ENCODE assay signal across 26 cellular contexts in genomic region chr10:78571916-78572315, GRCh38.
"Had no signal": no experiment of that assay in that cellular context is flagged by ENCODE, and none has a peak within 500 bp of the region (broad histone marks: within the 10 kb centered on the region; RNA-seq: fewer than 3 reads in every experiment).

No MANE protein-coding gene starts in this region.

- H3K27ac ChIP-seq: dorsolateral prefrontal cortex, epithelial cell of prostate, foreskin keratinocyte, heart left ventricle, hepatocyte, parathyroid adenoma, right lobe of liver, thoracic aorta, transverse colon had no signal

- H3K36me3 Mint-ChIP-seq: memory B cell; natural killer cell; stimulated activated memory B cell treated with anti-CD40 and anti-IgM and Interleukin-4, amounts not matched to agents 10 μg/mL and 1 μg/mL and 100 μg/mL, for 72 hours had no signal

- H3K4me1 ChIP-seq: foreskin keratinocyte, parathyroid adenoma, right lobe of liver had no signal

- H3K27ac Mint-ChIP-seq: endodermal cell; memory B cell; natural killer cell; progenitor cell of endocrine pancreas; stimulated activated memory B cell treated with anti-CD40 and anti-IgM and Interleukin-4, amounts not matched to agents 10 μg/mL and 1 μg/mL and 100 μg/mL, for 72 hours had no signal

- H3K4me1 Mint-ChIP-seq: natural killer cell; stimulated activated memory B cell treated with anti-CD40 and anti-IgM and Interleukin-4, amounts not matched to agents 10 μg/mL and 1 μg/mL and 100 μg/mL, for 72 hours had no signal

- H3K9me3 ChIP-seq: gastroesophageal sphincter, heart left ventricle, right lobe of liver, thoracic aorta, transverse colon had no signal

- DNase-seq: cerebellar nuclear complex; dorsolateral prefrontal cortex; effector CD4-positive, alpha-beta T cell; endodermal cell; foreskin keratinocyte; heart left ventricle; kidney; natural killer cell; right lobe of liver; stimulated activated CD4-positive, alpha-beta T cell treated with anti-CD3 and anti-CD28 coated beads, Interleukin-2, amount 100 ng/mL, for 24 hours; stimulated activated CD4-positive, alpha-beta T cell treated with anti-CD3 and anti-CD28 coated beads, Interleukin-4, amount 100 ng/mL, for 24 hours; stimulated activated naive CD8-positive, alpha-beta T cell treated with anti-CD3 and anti-CD28 coated beads, Interleukin-15, Interleukin-2, amounts not matched to agents 100 U/mL and 50 U/mL, for 24 hours; substantia nigra; transverse colon had no signal

- H3K9me3 Mint-ChIP-seq: endodermal cell; memory B cell; natural killer cell; neural crest cell; stimulated activated memory B cell treated with anti-CD40 and anti-IgM and Interleukin-4, amounts not matched to agents 10 μg/mL and 1 μg/mL and 100 μg/mL, for 72 hours had no signal

- H3K27me3 ChIP-seq: dorsolateral prefrontal cortex, gastroesophageal sphincter, heart left ventricle, hepatocyte, right lobe of liver, transverse colon had no signal

- H3K4me3 ChIP-seq: dorsolateral prefrontal cortex, gastroesophageal sphincter, heart left ventricle, hepatocyte, lung, right lobe of liver, thoracic aorta, transverse colon had no signal

- ATAC-seq: esophagus mucosa; foreskin keratinocyte; heart left ventricle; left lobe of liver; natural killer cell; right lobe of liver; stimulated activated memory B cell treated with anti-CD40 and anti-IgM and Interleukin-4, amounts not matched to agents 10 μg/mL and 1 μg/mL and 100 μg/mL, for 72 hours; stimulated activated naive CD8-positive, alpha-beta T cell treated with anti-CD3 and anti-CD28 coated beads, Interleukin-15, Interleukin-2, amounts not matched to agents 100 U/mL and 50 U/mL, for 24 hours had no signal

- H3K36me3 ChIP-seq: gastroesophageal sphincter, heart left ventricle, right lobe of liver, thoracic aorta, transverse colon had no signal

- H3K4me3 Mint-ChIP-seq: endodermal cell; memory B cell; natural killer cell; neural crest cell; stimulated activated memory B cell treated with anti-CD40 and anti-IgM and Interleukin-4, amounts not matched to agents 10 μg/mL and 1 μg/mL and 100 μg/mL, for 72 hours had no signal
